In genomic region chr12:50507474-50507838, GRCh38 we compare ENCODE assay signal across 11 cellular contexts. TPM values are rescaled to one million over a fixed set of nuclear protein-coding genes. Genes with fewer than 3 reads are reported as not detected.
A peak's percentile ranks its signal among the peaks of the same experiment; 100 is the strongest.
DNase-seq lines count a peak whose midpoint lies in the region; ATAC-seq and TF ChIP-seq lines count a peak whose summit lies in the region.
"Had no signal": no experiment of that assay in that cellular context is flagged by ENCODE, and none has a peak within 500 bp of the region (broad histone marks: within the 10 kb centered on the region; RNA-seq: fewer than 3 reads in every experiment).

No MANE protein-coding gene starts in this region.

- H3K9me3 Mint-ChIP-seq in activated CD4-positive, alpha-beta memory T cell treated with anti-CD3 and anti-CD28 coated beads, Interleukin-2, amount 10 ng/mL, durations not matched to agents 7 days and 5 days = no peaks in the 10 kb centered on the region
- peaks cover 8% of the 10 kb centered on the region for H3K9me3 Mint-ChIP-seq in glutamatergic neuron (ENCODE audit: unreplicated experiment)

- no peak for TF ChIP-seq CTCF in glutamatergic neuron (IDR thresholded peaks at IDR 0.05; ENCODE audit: partially characterized antibody, unreplicated experiment)
- TF ChIP-seq CTCF in retinal pigment epithelial cell (conservative IDR thresholded peaks at IDR 0.05; ENCODE audit: low read depth, low read length) = no peak

- no peak for ATAC-seq in HG02938 (IDR thresholded peaks at IDR 0.05; ENCODE audit: unreplicated experiment)
- ATAC-seq: sciatic nerve had no signal

- peaks cover 7% of the 10 kb centered on the region for H3K36me3 Mint-ChIP-seq in activated CD4-positive, alpha-beta memory T cell treated with anti-CD3 and anti-CD28 coated beads, Interleukin-2, amount 10 ng/mL, durations not matched to agents 7 days and 5 days (ENCODE audit: low read depth)
- no peaks in the 10 kb centered on the region for H3K36me3 Mint-ChIP-seq in glutamatergic neuron (ENCODE audit: unreplicated experiment)

- peaks cover 50% of the 10 kb centered on the region for H3K4me1 Mint-ChIP-seq in activated CD4-positive, alpha-beta memory T cell treated with anti-CD3 and anti-CD28 coated beads, Interleukin-2, amount 10 ng/mL, durations not matched to agents 7 days and 5 days
- peaks cover 11% of the 10 kb centered on the region for H3K4me1 Mint-ChIP-seq in glutamatergic neuron (ENCODE audit: low read depth, unreplicated experiment)

- no peaks in the 10 kb centered on the region for H3K27me3 Mint-ChIP-seq in activated CD4-positive, alpha-beta memory T cell treated with anti-CD3 and anti-CD28 coated beads, Interleukin-2, amount 10 ng/mL, durations not matched to agents 7 days and 5 days
- H3K27me3 Mint-ChIP-seq in glutamatergic neuron (ENCODE audit: unreplicated experiment) = peaks cover 3% of the 10 kb centered on the region

- peak overlapping the region; percentile 95 for H3K4me3 ChIP-seq in retinal pigment epithelial cell (ENCODE audit: low read length)

- no peak overlapping the region for H3K27ac Mint-ChIP-seq in activated CD4-positive, alpha-beta memory T cell treated with anti-CD3 and anti-CD28 coated beads, Interleukin-2, amount 10 ng/mL, durations not matched to agents 7 days and 5 days
- H3K27ac Mint-ChIP-seq in glutamatergic neuron (ENCODE audit: unreplicated experiment) = no peak overlapping the region

- DNase-seq in NCI-H82 (lab: John Stamatoyannopoulos, UW) = peak; percentile 8
- DNase-seq in NCI-H82 treated with DMSO at 0.1 percent for 48 hours (lab: John Stamatoyannopoulos, UW; ENCODE audit: unreplicated experiment) = no peak
- DNase-seq in activated CD4-positive, alpha-beta memory T cell treated with anti-CD3 and anti-CD28 coated beads, Interleukin-2, amount 10 ng/mL, durations not matched to agents 7 days and 5 days = no peak
- no peak for DNase-seq in glutamatergic neuron
- no peak for DNase-seq in retinal pigment epithelial cell (ENCODE audit: low read depth)
- no peak for DNase-seq in NCI-H146 treated with DMSO at 0.1 percent for 48 hours (lab: John Stamatoyannopoulos, UW; ENCODE audit: unreplicated experiment)
- no peak for DNase-seq in HUDEP-2 (lab: John Stamatoyannopoulos, UW; ENCODE audit: unreplicated experiment in 76 of 76)
- DNase-seq: colonic mucosa, NCI-H1930 had no signal

- H3K4me3 Mint-ChIP-seq in activated CD4-positive, alpha-beta memory T cell treated with anti-CD3 and anti-CD28 coated beads, Interleukin-2, amount 10 ng/mL, durations not matched to agents 7 days and 5 days = peak overlapping the region; percentile 86
- H3K4me3 Mint-ChIP-seq in glutamatergic neuron (ENCODE audit: unreplicated experiment) = peak overlapping the region; percentile 99

- CTCF ChIA-PET in activated CD4-positive, alpha-beta memory T cell treated with anti-CD3 and anti-CD28 coated beads, Interleukin-2, amount 10 ng/mL, durations not matched to agents 7 days and 5 days (lab: Charles Lee) = interaction anchor here (1.1 to 8.0 kb wide), 6 partner anchors 9 to 257 kb away, joined by 3 to 156 read pairs (median 6); partner anchors contain the start of gene ATF1

- POLR2A ChIA-PET in activated CD4-positive, alpha-beta memory T cell treated with anti-CD3 and anti-CD28 coated beads, Interleukin-2, amount 10 ng/mL, durations not matched to agents 7 days and 5 days (lab: Charles Lee) = interaction anchor here (1.1 to 6.0 kb wide), 11 partner anchors 13 to 261 kb away, joined by 3 to 44 read pairs (median 6); partner anchors contain the start of gene ATF1

RNA-seq across cellular contexts. Expression of gene DIP2B, which starts 2.7 kb away (rescaled TPM):
- 10 to 100 TPM; 20.3 to 22.9 TPM for total RNA-seq in activated CD4-positive, alpha-beta memory T cell treated with anti-CD3 and anti-CD28 coated beads, Interleukin-2, amount 10 ng/mL, durations not matched to agents 7 days and 5 days
- 37.3 TPM for total RNA-seq in glutamatergic neuron (ENCODE audit: unreplicated experiment)
